14 cellular contexts compared by ENCODE assay signal in the genomic region with DNA sequence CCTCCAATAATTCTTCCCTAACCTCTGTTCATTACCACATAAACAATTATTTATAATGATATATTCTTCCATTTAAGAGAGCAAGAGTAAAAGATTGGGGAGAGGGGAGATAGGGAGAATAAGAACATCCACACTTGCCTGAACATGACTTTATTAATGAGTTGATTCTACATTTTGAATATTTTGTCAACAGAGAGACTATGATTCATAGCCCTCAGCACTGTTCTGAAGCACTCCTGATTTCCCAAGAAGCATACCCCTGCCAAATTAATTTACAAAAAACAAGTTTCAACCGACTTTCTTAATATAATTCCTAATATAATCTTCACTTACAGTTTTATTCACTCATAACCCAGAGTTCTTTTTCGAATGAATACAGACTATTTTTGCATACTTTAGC.
DNase-seq lines count a peak whose midpoint lies in the region; ATAC-seq and TF ChIP-seq lines count a peak whose summit lies in the region.
"Had no signal": no experiment of that assay in that cellular context is flagged by ENCODE, and none has a peak within 500 bp of the region (broad histone marks: within the 10 kb centered on the region; RNA-seq: fewer than 3 reads in every experiment).

No MANE protein-coding gene starts in this region.

- no peaks in the 10 kb centered on the region for H3K79me1 ChIP-seq in mesendoderm (ENCODE audit: low read length)

- H3K23ac ChIP-seq in mesendoderm (ENCODE audit: low read length) = no peak overlapping the region

- no peak overlapping the region for H2BK15ac ChIP-seq in mesendoderm (replicated peaks; ENCODE audit: low read depth)

- no peak overlapping the region for H3K4me2 ChIP-seq in mesendoderm (ENCODE audit: low read length)

- H3K4me3 ChIP-seq in mesendoderm (ENCODE audit: low read length) (no peak overlapping the region), upper lobe of right lung (no peak overlapping the region), tibial nerve (no peak overlapping the region)
- H3K4me3 ChIP-seq: HAP-1 had no signal

- H3K27me3 ChIP-seq in mesendoderm (ENCODE audit: insufficient read depth, low read length, poor library complexity) = no peaks in the 10 kb centered on the region
- no peaks in the 10 kb centered on the region for H3K27me3 ChIP-seq in upper lobe of right lung
- H3K27me3 ChIP-seq in tibial nerve = no peaks in the 10 kb centered on the region

- no peak overlapping the region for H4K8ac ChIP-seq in mesendoderm (ENCODE audit: low read depth, low read length)

- TF ChIP-seq EP300 in tibial nerve (IDR thresholded peaks at IDR 0.05) = no peak

- intact Hi-C loops in upper lobe of right lung (cut with DNase I) = no loop called here

- H3K56ac ChIP-seq in mesendoderm (ENCODE audit: low read length) = no peak overlapping the region

- WGBS in mesendoderm (ENCODE audit: extremely low coverage, insufficient coverage, low lambda C conversion rate) = 100% methylated on average over 2 of the region's 2 CpGs
- WGBS in tibial nerve, 2 donors = 41 to 44% methylated on average over 2 of the region's 2 CpGs

- no peaks in the 10 kb centered on the region for H3K36me3 ChIP-seq in mesendoderm (ENCODE audit: control insufficient read depth, insufficient read depth, low read length)
- no peaks in the 10 kb centered on the region for H3K36me3 ChIP-seq in upper lobe of right lung
- no peaks in the 10 kb centered on the region for H3K36me3 ChIP-seq in tibial nerve
- H3K36me3 ChIP-seq: HAP-1 had no signal

- ATAC-seq in GM21528 (IDR thresholded peaks at IDR 0.05; ENCODE audit: low FRiP score, unreplicated experiment) (no peak), upper lobe of right lung (no peak)

- no peak overlapping the region for H3K4ac ChIP-seq in mesendoderm (ENCODE audit: low read depth, low read length)

- H3K9ac ChIP-seq in mesendoderm (ENCODE audit: low read length) = no peak overlapping the region

- no peaks in the 10 kb centered on the region for H3K79me2 ChIP-seq in mesendoderm (ENCODE audit: control insufficient read depth, insufficient read depth, low read length)

- DNase-seq in NCI-H1105 treated with DMSO at 0.1 percent for 48 hours (lab: John Stamatoyannopoulos, UW) (peak; percentile 2), NCI-H1105 (lab: John Stamatoyannopoulos, UW) (no peak), epithelial cell of prostate (ENCODE audit: low read depth, low spot score) (peak; percentile 22), iris pigment epithelial cell (ENCODE audit: low read depth) (peak; percentile 6), mesendoderm (no peak), upper lobe of right lung (no peak), tibial nerve (ENCODE audit: low spot score in 2 of 2) (no peak)
- DNase-seq: Caco-2; CD8-positive, alpha-beta memory T cell; DND-41; GDM1 had no signal

- H3K4me1 ChIP-seq in mesendoderm (ENCODE audit: control insufficient read depth, low read depth, low read length) = no peaks in the 10 kb centered on the region
- no peaks in the 10 kb centered on the region for H3K4me1 ChIP-seq in upper lobe of right lung
- H3K4me1 ChIP-seq in tibial nerve = no peaks in the 10 kb centered on the region
- H3K4me1 ChIP-seq: Caco-2 had no signal

- no peak overlapping the region for H2BK5ac ChIP-seq in mesendoderm (ENCODE audit: low read length)

- no peak overlapping the region for H3K27ac ChIP-seq in epithelial cell of prostate
- H3K27ac ChIP-seq in mesendoderm (ENCODE audit: low read depth, low read length) = no peak overlapping the region
- H3K27ac ChIP-seq in upper lobe of right lung = no peak overlapping the region
- no peak overlapping the region for H3K27ac ChIP-seq in tibial nerve
- H3K27ac ChIP-seq: 22Rv1 had no signal

- H3K9me3 ChIP-seq in upper lobe of right lung (no peaks in the 10 kb centered on the region), tibial nerve (no peaks in the 10 kb centered on the region)
- H3K9me3 ChIP-seq: Caco-2, HAP-1 had no signal

- H2AK5ac ChIP-seq in mesendoderm (ENCODE audit: low read length) = no peak overlapping the region

- no peak overlapping the region for H3K18ac ChIP-seq in mesendoderm (ENCODE audit: low read length)

- no peak overlapping the region for H4K5ac ChIP-seq in mesendoderm (ENCODE audit: low read length)

- TF ChIP-seq POLR2A in tibial nerve (IDR thresholded peaks at IDR 0.05) = no peak

- TF ChIP-seq CTCF in upper lobe of right lung (IDR thresholded peaks at IDR 0.05) (no peak), tibial nerve (IDR thresholded peaks at IDR 0.05) (no peak)

- H2BK120ac ChIP-seq in mesendoderm (ENCODE audit: low read depth, low read length) = no peak overlapping the region

Comparison
In these comparisons a context has a peak if more than half of its experiments do, and no peak if none do; other contexts are left out.
1. DNase-seq: peak in NCI-H1105 treated with DMSO at 0.1 percent for 48 hours (single experiment), epithelial cell of prostate (single experiment) and iris pigment epithelial cell (single experiment); none in NCI-H1105 (single experiment), mesendoderm (single experiment), upper lobe of right lung (single experiment) and tibial nerve (0 of 2).